2 cellular contexts compared by ENCODE assay signal in genomic region chr16:16331466-16331865, GRCh38. TPM values are rescaled to one million over a fixed set of nuclear protein-coding genes. Genes with fewer than 3 reads are reported as not detected.
"Had no signal": no experiment of that assay in that cellular context is flagged by ENCODE, and none has a peak within 500 bp of the region (broad histone marks: within the 10 kb centered on the region; RNA-seq: fewer than 3 reads in every experiment).

No MANE protein-coding gene starts in this region.

RNA-seq across cellular contexts. Expression of gene NPIPA7, which starts 47.5 kb away (rescaled TPM):
- total RNA-seq: dermis blood vessel endothelial cell, mononuclear cell had no signal
